23 cellular contexts compared by ENCODE assay signal in genomic region chr18:68418881-68419280, GRCh38.
A peak's percentile ranks its signal among the peaks of the same experiment; 100 is the strongest.
DNase-seq lines count a peak whose midpoint lies in the region; ATAC-seq, FAIRE-seq and TF ChIP-seq lines count a peak whose summit lies in the region.
"Had no signal": no experiment of that assay in that cellular context is flagged by ENCODE, and none has a peak within 500 bp of the region (broad histone marks: within the 10 kb centered on the region; RNA-seq: fewer than 3 reads in every experiment).

No MANE protein-coding gene starts in this region.

- no peaks in the 10 kb centered on the region for H3K79me2 ChIP-seq in SK-N-SH (ENCODE audit: insufficient read depth)

- no peak overlapping the region for H3K27ac ChIP-seq in SK-N-SH (ENCODE audit: low read depth in 2 of 2, low read length in 1 of 2)
- H3K27ac ChIP-seq in mesodermal cell (ENCODE audit: low read depth, low read length, severe bottlenecking), result peak overlapping the region; percentile 72
- no peak overlapping the region for H3K27ac ChIP-seq in effector memory CD4-positive, alpha-beta T cell (ENCODE audit: insufficient read depth, low read length, poor library complexity, severe bottlenecking)
- H3K27ac ChIP-seq in kidney (ENCODE audit: low read depth in 2 of 2, low read length in 2 of 2), result no peak overlapping the region
- H3K27ac ChIP-seq: BLaER1 treated with 17β-estradiol and CSF1 and Interleukin-3, amounts not matched to agents 10 nM and 100 nM; pancreas; RWPE1; upper lobe of right lung had no signal

- no peak for TF ChIP-seq EP300 in SK-N-SH (IDR thresholded peaks at IDR 0.05; ENCODE audit: borderline replicate concordance in 1 of 2, low read depth in 1 of 2, low read length in 1 of 2)

- H3K36me3 ChIP-seq in SK-N-SH (replicated peaks in 1 of 2; ENCODE audit: control insufficient read depth in 1 of 2, insufficient read depth in 2 of 2, low read length in 1 of 2), result no peaks in the 10 kb centered on the region
- H3K36me3 ChIP-seq in mesodermal cell (ENCODE audit: control insufficient read depth, insufficient read depth, low read length), result no peaks in the 10 kb centered on the region
- no peaks in the 10 kb centered on the region for H3K36me3 ChIP-seq in effector memory CD4-positive, alpha-beta T cell (ENCODE audit: control insufficient read depth, insufficient read depth, low read length)
- H3K36me3 ChIP-seq in kidney (ENCODE audit: control insufficient read depth in 1 of 2, insufficient read depth in 2 of 2, low read length in 2 of 2), result no peaks in the 10 kb centered on the region
- H3K36me3 ChIP-seq: BLaER1 treated with 17β-estradiol and CSF1 and Interleukin-3, amounts not matched to agents 10 nM and 100 nM; pancreas; upper lobe of right lung had no signal

- H3K4me2 ChIP-seq in SK-N-SH, result no peak overlapping the region
- H3K4me2 ChIP-seq: BLaER1 treated with 17β-estradiol and CSF1 and Interleukin-3, amounts not matched to agents 10 nM and 100 nM had no signal

- no peaks in the 10 kb centered on the region for H3K9me2 ChIP-seq in SK-N-SH

- CTCF ChIA-PET in SK-N-SH (lab: Yijun Ruan, JAX), result no interaction called here

- POLR2A ChIA-PET in SK-N-SH (lab: Yijun Ruan, JAX), result no interaction called here

- no peak for TF ChIP-seq RAD21 in SK-N-SH (IDR thresholded peaks at IDR 0.05; ENCODE audit: low read length)

- DNase-seq in EL, result peak; percentile 60
- DNase-seq in SK-N-SH, result no peak
- DNase-seq in epithelial cell of esophagus (ENCODE audit: low read depth), result peak; percentile 68
- no peak for DNase-seq in stimulated activated CD4-positive, alpha-beta T cell treated with anti-CD3 and anti-CD28 coated beads, Interleukin-4, amount 100 ng/mL, for 4 hours
- DNase-seq in effector memory CD4-positive, alpha-beta T cell, result no peak
- DNase-seq in kidney, result no peak
- DNase-seq: ACHN; activated CD8-positive, alpha-beta memory T cell treated with anti-CD3 and anti-CD28 coated beads, Interleukin-2, amount 50 U/mL, for 48 hours; activated effector memory CD4-positive, alpha-beta T cell treated with Interleukin-2 at 50 U/mL for 16 hours; activated naive CD8-positive, alpha-beta T cell treated with anti-CD3 and anti-CD28 coated beads, Interleukin-2, amount 10 ng/mL, durations not matched to agents 7 days and 5 days; naive thymus-derived CD4-positive, alpha-beta T cell; NCI-H1436; NCI-H526; pancreas; right cardiac atrium; T-helper 9 cell; upper lobe of right lung had no signal

- H3K4me1 ChIP-seq in SK-N-SH (ENCODE audit: control insufficient read depth in 1 of 2, insufficient read depth in 2 of 2, low read depth in 1 of 2, low read length in 1 of 2) (no peaks in the 10 kb centered on the region), mesodermal cell (ENCODE audit: control insufficient read depth, insufficient read depth, low read length, poor library complexity, severe bottlenecking) (peaks cover 15% of the 10 kb centered on the region), kidney (ENCODE audit: control insufficient read depth in 1 of 2, insufficient read depth in 1 of 2, low read depth in 1 of 2, low read length in 2 of 2) (no peaks in the 10 kb centered on the region)
- H3K4me1 ChIP-seq in effector memory CD4-positive, alpha-beta T cell (ENCODE audit: control insufficient read depth, insufficient read depth, low read length, poor library complexity, severe bottlenecking), result no peaks in the 10 kb centered on the region
- H3K4me1 ChIP-seq: pancreas, upper lobe of right lung had no signal

- FAIRE-seq in kidney (lab: Jason Lieb, UNC), result no peak
- FAIRE-seq: HepG2, pancreas had no signal

- no peak for ATAC-seq in GM21737 (IDR thresholded peaks at IDR 0.05; ENCODE audit: unreplicated experiment)
- ATAC-seq: HepG2; naive thymus-derived CD4-positive, alpha-beta T cell; pancreas; right cardiac atrium; upper lobe of right lung; WTC11 had no signal

- no peaks in the 10 kb centered on the region for H3K27me3 ChIP-seq in SK-N-SH (ENCODE audit: insufficient read depth)
- H3K27me3 ChIP-seq in effector memory CD4-positive, alpha-beta T cell (replicated peaks; ENCODE audit: control insufficient read depth, insufficient read depth, low read length, poor library complexity, severe bottlenecking), result no peaks in the 10 kb centered on the region
- H3K27me3 ChIP-seq: BLaER1 treated with 17β-estradiol and CSF1 and Interleukin-3, amounts not matched to agents 10 nM and 100 nM; pancreas; upper lobe of right lung had no signal

- H3K9ac ChIP-seq in SK-N-SH, result no peak overlapping the region
- H3K9ac ChIP-seq in kidney (ENCODE audit: low read length in 2 of 2), result no peak overlapping the region
- H3K9ac ChIP-seq: BLaER1 treated with 17β-estradiol and CSF1 and Interleukin-3, amounts not matched to agents 10 nM and 100 nM had no signal

- intact Hi-C loops in kidney (cut with DNase I), result no loop called here

- no peak for TF ChIP-seq CTCF in SK-N-SH (IDR thresholded peaks at IDR 0.05)
- TF ChIP-seq CTCF in epithelial cell of esophagus (IDR thresholded peaks at IDR 0.05; ENCODE audit: insufficient read depth, low read depth, low read length, missing control alignments), result no peak
- TF ChIP-seq CTCF in kidney (IDR thresholded peaks at IDR 0.05; ENCODE audit: borderline replicate concordance, extremely low read depth, insufficient read depth), result no peak

- H4K20me1 ChIP-seq in SK-N-SH (ENCODE audit: insufficient read depth), result no peaks in the 10 kb centered on the region
- H4K20me1 ChIP-seq: BLaER1 treated with 17β-estradiol and CSF1 and Interleukin-3, amounts not matched to agents 10 nM and 100 nM had no signal

- H3F3A ChIP-seq in SK-N-SH (replicated peaks; ENCODE audit: insufficient read depth), result no peaks in the 10 kb centered on the region

- no peak overlapping the region for H2AFZ ChIP-seq in SK-N-SH (ENCODE audit: low read depth)

- 62% methylated on average over 5 of the region's 5 CpGs for WGBS in SK-N-SH (ENCODE audit: low lambda C conversion rate)
- 51 to 90% methylated on average over 3 of the region's 5 CpGs for WGBS in mesodermal cell (ENCODE audit: insufficient coverage in 2 of 2), 2 experiments

- H3K9me3 ChIP-seq in SK-N-SH (no peaks in the 10 kb centered on the region), mesodermal cell (ENCODE audit: control insufficient read depth, low read length) (no peaks in the 10 kb centered on the region), kidney (ENCODE audit: control insufficient read depth in 1 of 2, low read length in 2 of 2) (no peaks in the 10 kb centered on the region)
- H3K9me3 ChIP-seq in effector memory CD4-positive, alpha-beta T cell (ENCODE audit: control insufficient read depth, low read length), result no peaks in the 10 kb centered on the region
- H3K9me3 ChIP-seq: pancreas, upper lobe of right lung had no signal

- H3K4me3 ChIP-seq in SK-N-SH (ENCODE audit: low read depth in 2 of 2, low read length in 1 of 2) (no peak overlapping the region), epithelial cell of esophagus (ENCODE audit: low read length) (no peak overlapping the region), mesodermal cell (ENCODE audit: extremely low read depth, insufficient read depth, low read length, poor library complexity, severe bottlenecking) (no peak overlapping the region), kidney (ENCODE audit: low read length in 2 of 2) (no peak overlapping the region)
- no peak overlapping the region for H3K4me3 ChIP-seq in effector memory CD4-positive, alpha-beta T cell (ENCODE audit: insufficient read depth, low read depth, low read length, poor library complexity, severe bottlenecking)
- H3K4me3 ChIP-seq: BLaER1 treated with 17β-estradiol and CSF1 and Interleukin-3, amounts not matched to agents 10 nM and 100 nM; pancreas; upper lobe of right lung had no signal

TF ChIP-seq in SK-N-SH, 30 proteins besides CTCF, POLR2A, EP300 and RAD21 (continues in another document):
- TF ChIP-seq GATA2 (CRISPR knock-in tag; IDR thresholded peaks at IDR 0.05) (no peak), MAX (IDR thresholded peaks at IDR 0.05; ENCODE audit: low read depth) (no peak), RXRA (IDR thresholded peaks at IDR 0.05; ENCODE audit: borderline replicate concordance, low read depth) (no peak), PBX3 (IDR thresholded peaks at IDR 0.05) (peak; percentile 64), ELF1 (IDR thresholded peaks at IDR 0.05) (no peak), USF2 (IDR thresholded peaks at IDR 0.05; ENCODE audit: borderline replicate concordance, low read depth, low read length) (no peak), CHD2 (IDR thresholded peaks at IDR 0.05; ENCODE audit: low read length, partially characterized antibody) (no peak), TEAD4 (IDR thresholded peaks at IDR 0.05; ENCODE audit: borderline replicate concordance, insufficient read depth) (no peak), JUND (IDR thresholded peaks at IDR 0.05) (peak; percentile 20; the same call in 1 of the 2 replicates)

Comparison
In these comparisons a context has a peak if more than half of its experiments do, and no peak if none do; other contexts are left out.
1. DNase-seq: peak in EL (single experiment) and epithelial cell of esophagus (single experiment); none in SK-N-SH (single experiment), stimulated activated CD4-positive, alpha-beta T cell treated with anti-CD3 and anti-CD28 coated beads, Interleukin-4, amount 100 ng/mL, for 4 hours (0 of 2), effector memory CD4-positive, alpha-beta T cell (0 of 3) and kidney (single experiment).